In genomic region chr10:10677479-10677878, GRCh38 we compare ENCODE assay signal across 8 cellular contexts.
DNase-seq lines count a peak whose midpoint lies in the region; ATAC-seq and TF ChIP-seq lines count a peak whose summit lies in the region.

No MANE protein-coding gene starts in this region.

- TF ChIP-seq CTCF in epithelial cell of proximal tubule (conservative IDR thresholded peaks at IDR 0.05; ENCODE audit: low read depth, low read length): peak; percentile 55

- H4K91ac ChIP-seq in neuronal stem cell (ENCODE audit: low read depth, low read length, poor library complexity): no peak overlapping the region

- H3K4ac ChIP-seq in neuronal stem cell (ENCODE audit: low read length): no peak overlapping the region

- no peak overlapping the region for H3K23ac ChIP-seq in neuronal stem cell (ENCODE audit: low read depth, low read length, poor library complexity)

- no peaks in the 10 kb centered on the region for H3K36me3 ChIP-seq in neuronal stem cell (replicated peaks in 1 of 2; ENCODE audit: control insufficient read depth in 2 of 2, insufficient read depth in 2 of 2, low read length in 2 of 2)

- no peak overlapping the region for H3K27ac ChIP-seq in neuronal stem cell (replicated peaks; ENCODE audit: low read length)

- no peak overlapping the region for H3K4me2 ChIP-seq in neuronal stem cell (ENCODE audit: insufficient read depth, low read length, poor library complexity, severe bottlenecking)

- H3K4me1 ChIP-seq in neuronal stem cell (ENCODE audit: control insufficient read depth in 2 of 2, insufficient read depth in 1 of 2, low read depth in 1 of 2, low read length in 2 of 2): no peaks in the 10 kb centered on the region

- no peak overlapping the region for H3K9ac ChIP-seq in neuronal stem cell (ENCODE audit: low read depth, low read length, poor library complexity)

- H3K4me3 ChIP-seq in epithelial cell of proximal tubule (ENCODE audit: low read depth, low read length): no peak overlapping the region
- H3K4me3 ChIP-seq in neuronal stem cell (ENCODE audit: low read length in 2 of 2): no peak overlapping the region

- DNase-seq in Ammon's horn (ENCODE audit: low spot score) (peak; percentile 46), RPMI8226 (peak; percentile 28), epithelial cell of proximal tubule (ENCODE audit: low read depth) (no peak), neuronal stem cell (ENCODE audit: low spot score) (peak; percentile 42), amniotic stem cell (lab: John Stamatoyannopoulos, UW) (no peak), T1000 (lab: John Stamatoyannopoulos, UW) (no peak)

- H2BK15ac ChIP-seq in neuronal stem cell (ENCODE audit: low read length): no peak overlapping the region

- no peak overlapping the region for H2BK120ac ChIP-seq in neuronal stem cell (ENCODE audit: low read depth, low read length)

- WGBS in neuronal stem cell (ENCODE audit: extremely low coverage in 2 of 2, insufficient read length in 2 of 2, insufficient replicate concordance in 1 of 2), 2 donors: no CpG with 5 or more reads among the region's 3 CpGs

- H2AK5ac ChIP-seq in neuronal stem cell (ENCODE audit: low read depth, low read length): no peak overlapping the region

- H3K27me3 ChIP-seq in neuronal stem cell (ENCODE audit: control insufficient read depth in 3 of 3, insufficient read depth in 3 of 3, low read depth in 1 of 3, low read length in 3 of 3): no peaks in the 10 kb centered on the region

- no peaks in the 10 kb centered on the region for H3K79me1 ChIP-seq in neuronal stem cell (ENCODE audit: low read depth, low read length)

- no peak overlapping the region for H2BK12ac ChIP-seq in neuronal stem cell (ENCODE audit: low read length)

- H2BK5ac ChIP-seq in neuronal stem cell (ENCODE audit: low read length): no peak overlapping the region

- no peak overlapping the region for H4K8ac ChIP-seq in neuronal stem cell (ENCODE audit: low read depth, low read length)

- peak overlapping the region; percentile 77 for H2AFZ ChIP-seq in neuronal stem cell (ENCODE audit: low read length)

- no peak overlapping the region for H3K14ac ChIP-seq in neuronal stem cell (ENCODE audit: low read length)

- no peak overlapping the region for H3K18ac ChIP-seq in neuronal stem cell (ENCODE audit: low read length)

- ATAC-seq in GM18870 (IDR thresholded peaks at IDR 0.05; ENCODE audit: unreplicated experiment) (peak; percentile 67), HG03565 (IDR thresholded peaks at IDR 0.05; ENCODE audit: unreplicated experiment) (peak; percentile 87)

- H3K9me3 ChIP-seq in neuronal stem cell (replicated peaks in 1 of 2; ENCODE audit: control insufficient read depth in 2 of 2, insufficient read depth in 1 of 2, low read depth in 1 of 2, low read length in 2 of 2): no peaks in the 10 kb centered on the region

Comparison
In these comparisons a context has a peak if more than half of its experiments do, and no peak if none do; other contexts are left out.
1. DNase-seq: peak in Ammon's horn (single experiment), RPMI8226 (single experiment) and neuronal stem cell (single experiment); none in epithelial cell of proximal tubule (single experiment), amniotic stem cell (single experiment) and T1000 (single experiment).